In the genomic region with DNA sequence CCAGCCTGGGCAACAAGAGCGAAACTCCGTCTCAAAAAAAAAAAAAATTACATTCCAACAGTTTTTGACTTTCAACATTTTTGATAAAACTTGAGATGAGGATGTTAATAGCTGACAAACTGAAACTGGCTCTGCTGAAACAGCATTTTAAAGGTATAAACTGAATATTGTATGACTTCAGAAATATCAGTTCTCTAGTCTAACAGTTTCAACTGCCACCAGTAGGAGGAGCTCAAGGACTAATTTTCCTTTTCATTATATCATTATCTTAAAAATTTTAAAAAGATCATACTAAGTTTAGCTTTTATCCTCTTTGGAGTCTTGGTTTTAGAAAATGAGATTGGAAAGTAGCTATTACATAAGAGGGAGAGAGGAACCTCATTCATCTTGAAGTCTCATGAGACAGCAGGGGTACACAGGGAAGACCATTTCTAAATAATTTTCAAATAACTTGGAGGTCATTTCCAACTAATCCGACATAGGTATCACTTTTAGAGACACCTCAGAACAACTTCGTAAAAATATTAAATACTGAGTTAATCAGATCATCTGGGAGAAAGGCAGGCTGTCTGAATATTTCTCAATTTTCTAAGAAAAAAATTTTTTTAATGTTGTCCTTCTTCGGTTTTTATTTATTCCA, we compare ENCODE assay signal across 8 cellular contexts. TPM values are rescaled to one million over a fixed set of nuclear protein-coding genes. Genes with fewer than 3 reads are reported as not detected.
DNase-seq lines count a peak whose midpoint lies in the region; ATAC-seq and TF ChIP-seq lines count a peak whose summit lies in the region.

No MANE protein-coding gene starts in this region.

- H3K27ac Mint-ChIP-seq in chondrocyte (ENCODE audit: unreplicated experiment) = no peak overlapping the region

- peak; percentile 95 for TF ChIP-seq CTCF in chondrocyte (IDR thresholded peaks at IDR 0.05)

- ATAC-seq in HG03025 (IDR thresholded peaks at IDR 0.05; ENCODE audit: low FRiP score, unreplicated experiment) = no peak

- peaks cover 7% of the 10 kb centered on the region for H3K36me3 Mint-ChIP-seq in chondrocyte (ENCODE audit: low read depth)

- peaks cover 3% of the 10 kb centered on the region for H3K4me1 Mint-ChIP-seq in chondrocyte (ENCODE audit: low read depth)

- H3K4me3 Mint-ChIP-seq in chondrocyte (ENCODE audit: unreplicated experiment) = no peak overlapping the region

- in situ Hi-C loops in SK-MEL-5 (cut with HindIII; ENCODE audit: low pct_unique_long_range_greater_than_20kb, low sequenced_read_pairs) = no loop called here

- no peaks in the 10 kb centered on the region for H3K27me3 Mint-ChIP-seq in chondrocyte (ENCODE audit: low read depth)

- DNase-seq in SKM-1 treated with dmso at 0.1 percent for 144 hours (lab: John Stamatoyannopoulos, UW; ENCODE audit: unreplicated experiment) = peak; percentile 55
- DNase-seq in SKM-1 (lab: John Stamatoyannopoulos, UW; ENCODE audit: unreplicated experiment) = no peak
- DNase-seq in HT1080 (ENCODE audit: low read depth) = peak; percentile 11
- DNase-seq in SK-MEL-5 (ENCODE audit: low read depth, low spot score) = peak; percentile 58
- DNase-seq in chondrocyte (ENCODE audit: low spot score) = no peak
- DNase-seq in middle frontal gyrus (ENCODE audit: extremely low spot score, low spot score) = peak; percentile 72
- no peak for DNase-seq in SHP77 (lab: John Stamatoyannopoulos, UW)

- H3K9me3 Mint-ChIP-seq in chondrocyte (ENCODE audit: low read depth) = no peaks in the 10 kb centered on the region

RNA-seq across cellular contexts. Expression of a gene that starts 37.6 kb away (rescaled TPM):
- 23.5 and 29.9 TPM in 2 replicates for total RNA-seq in HT1080 (2014; rRNA removed; shearing (Covaris generic))
- polyA plus RNA-seq in HT1080 (2015; cell fraction: cytosol; rRNA removed) = 49.8 and 52.9 TPM in 2 replicates
- polyA plus RNA-seq in HT1080 (2015; cell fraction: nucleus; rRNA removed) = 71.7 and 76.0 TPM in 2 replicates
- 18.1 and 20.5 TPM in 2 replicates for total RNA-seq in SK-MEL-5 (2014; rRNA removed; shearing (Covaris generic))
- polyA plus RNA-seq in SK-MEL-5 (2015; cell fraction: cytosol; rRNA removed) = 38.9 and 42.8 TPM in 2 replicates
- 15.3 and 19.2 TPM in 2 replicates for polyA plus RNA-seq in SK-MEL-5 (2015; cell fraction: nucleus; rRNA removed)
- 21.2 to 44.1 TPM (median 22.2 TPM) in 3 replicates for total RNA-seq in chondrocyte

Comparison
In these comparisons a context has a peak if more than half of its experiments do, and no peak if none do; other contexts are left out.
1. DNase-seq: peak in SKM-1 treated with dmso at 0.1 percent for 144 hours (single experiment), HT1080 (single experiment), SK-MEL-5 (single experiment) and middle frontal gyrus (single experiment); none in SKM-1 (single experiment), chondrocyte (single experiment) and SHP77 (0 of 2).